Comparison of ENCODE assay signal across 14 cellular contexts in genomic region chr17:82301916-82302497, GRCh38. TPM values are rescaled to one million over a fixed set of nuclear protein-coding genes. Genes with fewer than 3 reads are reported as not detected.
DNase-seq lines count a peak whose midpoint lies in the region; ATAC-seq lines count a peak whose summit lies in the region.
"Had no signal": no experiment of that assay in that cellular context is flagged by ENCODE, and none has a peak within 500 bp of the region (broad histone marks: within the 10 kb centered on the region; RNA-seq: fewer than 3 reads in every experiment).

No MANE protein-coding gene starts in this region.

- peaks cover 0 to 80% (median 29%) of the 10 kb centered on the region in 4 donors for H3K4me1 Mint-ChIP-seq in CD4-positive, CD25-positive, alpha-beta regulatory T cell
- peaks cover 76% of the 10 kb centered on the region for H3K4me1 Mint-ChIP-seq in activated T-helper 1 cell treated with anti-CD3 and anti-CD28 coated beads, Interleukin-12 subunit alpha, Interleukin-12 subunit beta, Interleukin-2, Interleukin-4 antibody, amounts not matched to agents 30 ng/mL and 10 ng/mL and 1 ng/mL, durations not matched to agents 14 hours and 24 hours and 36 hours (ENCODE audit: low read depth)
- H3K4me1 Mint-ChIP-seq in naive thymus-derived CD8-positive, alpha-beta T cell: peaks cover 44 to 99% (median 88%) of the 10 kb centered on the region in 4 donors

- no peaks in the 10 kb centered on the region for H3K27me3 ChIP-seq in CD4-positive, CD25-positive, alpha-beta regulatory T cell (ENCODE audit: control insufficient read depth, insufficient read depth, low read length)

- DNase-seq in CD4-positive, CD25-positive, alpha-beta regulatory T cell: peak; percentile 38 to 68 (median 50)
- peak; percentile 82 for DNase-seq in Jurkat, Clone E6-1 (ENCODE audit: low read depth, low spot score)
- DNase-seq in activated T-helper 1 cell treated with anti-CD3 and anti-CD28 coated beads, Interleukin-12 subunit alpha, Interleukin-12 subunit beta, Interleukin-2, Interleukin-4 antibody, amounts not matched to agents 30 ng/mL and 10 ng/mL and 1 ng/mL, durations not matched to agents 14 hours and 24 hours and 36 hours (ENCODE audit: low spot score): peak; percentile 64
- DNase-seq in naive thymus-derived CD8-positive, alpha-beta T cell: peak in 6 of 10 donors; percentile 41 to 71 (median 66)
- DNase-seq in NCI-H524 treated with DMSO at 0.1 percent for 48 hours (lab: John Stamatoyannopoulos, UW) (no peak), NCI-H510A treated with DMSO at 0.1 percent for 48 hours (lab: John Stamatoyannopoulos, UW) (no peak), C1 segment of cervical spinal cord (lab: John Stamatoyannopoulos, UW) (no peak), germinal center (ENCODE audit: low spot score) (no peak)
- DNase-seq: cerebellar nuclear complex, HCEC 1CT, heart left ventricle, NCI-H446 treated with DMSO at 0.1 percent for 48 hours had no signal

- intact Hi-C loops in activated T-helper 1 cell treated with anti-CD3 and anti-CD28 coated beads, Interleukin-12 subunit alpha, Interleukin-12 subunit beta, Interleukin-2, Interleukin-4 antibody, amounts not matched to agents 30 ng/mL and 10 ng/mL and 1 ng/mL, durations not matched to agents 14 hours and 24 hours and 36 hours (cut with micrococcal nuclease): loop anchor here (2.0 kb wide), 1 partner anchor 15 kb away; the partner anchor contains the start of gene CD7

- H3K9me3 ChIP-seq in CD4-positive, CD25-positive, alpha-beta regulatory T cell (ENCODE audit: control insufficient read depth in 2 of 2, low read length in 2 of 2): no peaks in the 10 kb centered on the region
- H3K9me3 ChIP-seq: heart left ventricle had no signal

- H3K36me3 ChIP-seq in CD4-positive, CD25-positive, alpha-beta regulatory T cell (ENCODE audit: control insufficient read depth, insufficient read depth, low read length): no peaks in the 10 kb centered on the region
- H3K36me3 ChIP-seq: heart left ventricle had no signal

- no peaks in the 10 kb centered on the region for H3K36me3 Mint-ChIP-seq in CD4-positive, CD25-positive, alpha-beta regulatory T cell
- H3K36me3 Mint-ChIP-seq in activated T-helper 1 cell treated with anti-CD3 and anti-CD28 coated beads, Interleukin-12 subunit alpha, Interleukin-12 subunit beta, Interleukin-2, Interleukin-4 antibody, amounts not matched to agents 30 ng/mL and 10 ng/mL and 1 ng/mL, durations not matched to agents 14 hours and 24 hours and 36 hours (ENCODE audit: low read depth): no peaks in the 10 kb centered on the region
- no peaks in the 10 kb centered on the region for H3K36me3 Mint-ChIP-seq in naive thymus-derived CD8-positive, alpha-beta T cell

- H3K4me3 ChIP-seq in CD4-positive, CD25-positive, alpha-beta regulatory T cell (ENCODE audit: low read depth, low read length): no peak overlapping the region
- H3K4me3 ChIP-seq in Jurkat, Clone E6-1 (ENCODE audit: low read length): peak overlapping the region; percentile 54

- ATAC-seq in CD4-positive, CD25-positive, alpha-beta regulatory T cell (ENCODE audit: low read depth in 2 of 2): no peak
- peak in 1 of 2 donors; percentile 4 for ATAC-seq in naive thymus-derived CD8-positive, alpha-beta T cell
- ATAC-seq: heart left ventricle had no signal

- peaks cover 15% of the 10 kb centered on the region for H3K27me3 Mint-ChIP-seq in CD4-positive, CD25-positive, alpha-beta regulatory T cell
- H3K27me3 Mint-ChIP-seq in activated T-helper 1 cell treated with anti-CD3 and anti-CD28 coated beads, Interleukin-12 subunit alpha, Interleukin-12 subunit beta, Interleukin-2, Interleukin-4 antibody, amounts not matched to agents 30 ng/mL and 10 ng/mL and 1 ng/mL, durations not matched to agents 14 hours and 24 hours and 36 hours (ENCODE audit: insufficient read depth): no peaks in the 10 kb centered on the region
- no peaks in the 10 kb centered on the region for H3K27me3 Mint-ChIP-seq in naive thymus-derived CD8-positive, alpha-beta T cell

- POLR2A ChIA-PET in naive thymus-derived CD8-positive, alpha-beta T cell (lab: Charles Lee): interaction anchor here (0.7 to 12.7 kb wide), 7 partner anchors 9 to 261 kb away, joined by 3 to 344 read pairs (median 10); partner anchors contain the start of gene CD7

- H3K4me1 ChIP-seq in CD4-positive, CD25-positive, alpha-beta regulatory T cell (ENCODE audit: control insufficient read depth, insufficient read depth, low read length, poor library complexity, severe bottlenecking): peaks cover 75% of the 10 kb centered on the region

- peak overlapping the region; percentile 79 to 92 (median 84) for H3K4me3 Mint-ChIP-seq in CD4-positive, CD25-positive, alpha-beta regulatory T cell
- peak overlapping the region; percentile 81 for H3K4me3 Mint-ChIP-seq in activated T-helper 1 cell treated with anti-CD3 and anti-CD28 coated beads, Interleukin-12 subunit alpha, Interleukin-12 subunit beta, Interleukin-2, Interleukin-4 antibody, amounts not matched to agents 30 ng/mL and 10 ng/mL and 1 ng/mL, durations not matched to agents 14 hours and 24 hours and 36 hours
- peak overlapping the region; percentile 81 to 98 (median 91) for H3K4me3 Mint-ChIP-seq in naive thymus-derived CD8-positive, alpha-beta T cell
- H3K4me3 Mint-ChIP-seq: nephron had no signal

- no peaks in the 10 kb centered on the region for H3K9me3 Mint-ChIP-seq in CD4-positive, CD25-positive, alpha-beta regulatory T cell
- no peaks in the 10 kb centered on the region for H3K9me3 Mint-ChIP-seq in activated T-helper 1 cell treated with anti-CD3 and anti-CD28 coated beads, Interleukin-12 subunit alpha, Interleukin-12 subunit beta, Interleukin-2, Interleukin-4 antibody, amounts not matched to agents 30 ng/mL and 10 ng/mL and 1 ng/mL, durations not matched to agents 14 hours and 24 hours and 36 hours
- H3K9me3 Mint-ChIP-seq in naive thymus-derived CD8-positive, alpha-beta T cell: no peaks in the 10 kb centered on the region
- H3K9me3 Mint-ChIP-seq: nephron had no signal

- peak overlapping the region; percentile 93 to 100 (median 93) for H3K27ac Mint-ChIP-seq in CD4-positive, CD25-positive, alpha-beta regulatory T cell
- H3K27ac Mint-ChIP-seq in activated T-helper 1 cell treated with anti-CD3 and anti-CD28 coated beads, Interleukin-12 subunit alpha, Interleukin-12 subunit beta, Interleukin-2, Interleukin-4 antibody, amounts not matched to agents 30 ng/mL and 10 ng/mL and 1 ng/mL, durations not matched to agents 14 hours and 24 hours and 36 hours: peak overlapping the region; percentile 94
- peak overlapping the region; percentile 88 to 100 (median 100) for H3K27ac Mint-ChIP-seq in naive thymus-derived CD8-positive, alpha-beta T cell

- peak overlapping the region; percentile 74 for H3K27ac ChIP-seq in CD4-positive, CD25-positive, alpha-beta regulatory T cell (ENCODE audit: insufficient read depth, low read length, poor library complexity, severe bottlenecking)
- H3K27ac ChIP-seq: C4-2B had no signal

RNA-seq across cellular contexts. Expression of gene CD7, which starts 15.4 kb away (rescaled TPM):
- 140 TPM for total RNA-seq in CD4-positive, CD25-positive, alpha-beta regulatory T cell
- polyA plus RNA-seq in CD4-positive, CD25-positive, alpha-beta regulatory T cell: 10 to 100 TPM; 56.3 to 76.9 (median 68.3) TPM
- polyA plus RNA-seq in Jurkat, Clone E6-1 (2012; ENCODE audit: insufficient read depth, insufficient read length): 165 TPM
- 454 and 455 TPM in 2 replicates for total RNA-seq in activated T-helper 1 cell treated with anti-CD3 and anti-CD28 coated beads, Interleukin-12 subunit alpha, Interleukin-12 subunit beta, Interleukin-2, Interleukin-4 antibody, amounts not matched to agents 30 ng/mL and 10 ng/mL and 1 ng/mL, durations not matched to agents 14 hours and 24 hours and 36 hours
- total RNA-seq in naive thymus-derived CD8-positive, alpha-beta T cell: 10 to 100 TPM; 66.9 to 67.8 TPM
- polyA plus RNA-seq in naive thymus-derived CD8-positive, alpha-beta T cell: 100 to 1,000 TPM; 166 to 233 (median 205) TPM

RNA-seq across cellular contexts. Expression of gene CSNK1D, which starts 28.5 kb away (rescaled TPM):
- total RNA-seq in CD4-positive, CD25-positive, alpha-beta regulatory T cell: 333 TPM
- 10 to 100 TPM; 41.2 to 50.3 (median 48.6) TPM for polyA plus RNA-seq in CD4-positive, CD25-positive, alpha-beta regulatory T cell
- polyA plus RNA-seq in Jurkat, Clone E6-1 (2012; ENCODE audit: insufficient read depth, insufficient read length): 98.1 TPM
- 154 and 161 TPM in 2 replicates for total RNA-seq in activated T-helper 1 cell treated with anti-CD3 and anti-CD28 coated beads, Interleukin-12 subunit alpha, Interleukin-12 subunit beta, Interleukin-2, Interleukin-4 antibody, amounts not matched to agents 30 ng/mL and 10 ng/mL and 1 ng/mL, durations not matched to agents 14 hours and 24 hours and 36 hours
- total RNA-seq in naive thymus-derived CD8-positive, alpha-beta T cell: 100 to 1,000 TPM; 184 to 201 TPM
- 10 to 100 TPM; 47.6 to 72.1 (median 48.6) TPM for polyA plus RNA-seq in naive thymus-derived CD8-positive, alpha-beta T cell

RNA-seq across cellular contexts. Expression of gene SECTM1, which starts 31.6 kb away (rescaled TPM):
- total RNA-seq in CD4-positive, CD25-positive, alpha-beta regulatory T cell: 0.52 TPM
- under 1 TPM; 0.38 to 0.91 (median 0.51) TPM for polyA plus RNA-seq in CD4-positive, CD25-positive, alpha-beta regulatory T cell
- polyA plus RNA-seq in Jurkat, Clone E6-1 (2012; ENCODE audit: insufficient read depth, insufficient read length): not detected
- total RNA-seq in activated T-helper 1 cell treated with anti-CD3 and anti-CD28 coated beads, Interleukin-12 subunit alpha, Interleukin-12 subunit beta, Interleukin-2, Interleukin-4 antibody, amounts not matched to agents 30 ng/mL and 10 ng/mL and 1 ng/mL, durations not matched to agents 14 hours and 24 hours and 36 hours: 3.3 and 4.2 TPM in 2 replicates
- under 1 TPM in 1 of 2 experiments, not detected in 1; 0.18 TPM for total RNA-seq in naive thymus-derived CD8-positive, alpha-beta T cell
- 1 to 10 TPM in 1 of 3 donors, not detected in 2; 1.2 TPM for polyA plus RNA-seq in naive thymus-derived CD8-positive, alpha-beta T cell

RNA-seq across cellular contexts. Expression of gene TEX19, which starts 57.0 kb away (rescaled TPM):
- total RNA-seq in CD4-positive, CD25-positive, alpha-beta regulatory T cell: not detected
- polyA plus RNA-seq in CD4-positive, CD25-positive, alpha-beta regulatory T cell: not detected
- polyA plus RNA-seq in Jurkat, Clone E6-1 (2012; ENCODE audit: insufficient read depth, insufficient read length): 3.0 TPM
- total RNA-seq in activated T-helper 1 cell treated with anti-CD3 and anti-CD28 coated beads, Interleukin-12 subunit alpha, Interleukin-12 subunit beta, Interleukin-2, Interleukin-4 antibody, amounts not matched to agents 30 ng/mL and 10 ng/mL and 1 ng/mL, durations not matched to agents 14 hours and 24 hours and 36 hours: 0.10 TPM in 1 of 2 replicates, not detected in the other
- not detected for total RNA-seq in naive thymus-derived CD8-positive, alpha-beta T cell
- not detected for polyA plus RNA-seq in naive thymus-derived CD8-positive, alpha-beta T cell
- total RNA-seq: heart left ventricle had no signal
- polyA plus RNA-seq: heart left ventricle had no signal

Comparison
In these comparisons a context has a peak if more than half of its experiments do, and no peak if none do; other contexts are left out.
1. DNase-seq: peak in CD4-positive, CD25-positive, alpha-beta regulatory T cell (3 of 3), Jurkat, Clone E6-1 (single experiment), activated T-helper 1 cell treated with anti-CD3 and anti-CD28 coated beads, Interleukin-12 subunit alpha, Interleukin-12 subunit beta, Interleukin-2, Interleukin-4 antibody, amounts not matched to agents 30 ng/mL and 10 ng/mL and 1 ng/mL, durations not matched to agents 14 hours and 24 hours and 36 hours (single experiment) and naive thymus-derived CD8-positive, alpha-beta T cell (6 of 10); none in NCI-H524 treated with DMSO at 0.1 percent for 48 hours (single experiment), NCI-H510A treated with DMSO at 0.1 percent for 48 hours (single experiment), C1 segment of cervical spinal cord (0 of 14) and germinal center (single experiment).
2. Peak in every context shown above with its lines, with median percentiles within 50 percentile points of each other: H3K27ac Mint-ChIP-seq and H3K4me3 Mint-ChIP-seq.